Comparison of ENCODE assay signal across 8 cellular contexts in genomic region chr12:26845057-26845666, GRCh38. TPM values are rescaled to one million over a fixed set of nuclear protein-coding genes. Genes with fewer than 3 reads are reported as not detected.
DNase-seq lines count a peak whose midpoint lies in the region; ATAC-seq and TF ChIP-seq lines count a peak whose summit lies in the region.

No MANE protein-coding gene starts in this region.

- CTCF ChIA-PET in activated CD8-positive, alpha-beta T cell treated with anti-CD3 and anti-CD28 coated beads for 36 hours (lab: Charles Lee), result interaction anchor here (1.3 to 4.5 kb wide), 4 partner anchors 12 to 40 kb away, joined by 3 to 25 read pairs (median 10); partner anchors contain the start of gene ITPR2
- CTCF ChIA-PET in activated CD8-positive, alpha-beta T cell treated with anti-CD3 and anti-CD28 coated beads, Interleukin-2, amount 10 ng/mL, durations not matched to agents 7 days and 5 days (lab: Charles Lee), result interaction anchor here (1.5 to 2.1 kb wide), 5 partner anchors 9 to 40 kb away, joined by 3 to 16 read pairs (median 6); partner anchors contain the start of gene ITPR2

- no peak overlapping the region; the same call in 1 of the 2 replicates for H3K4me2 ChIP-seq in OCI-LY1 (ENCODE audit: low read length)
- H3K4me2 ChIP-seq in mesendoderm (ENCODE audit: low read length), result no peak overlapping the region

- H3K79me2 ChIP-seq in OCI-LY1 (ENCODE audit: insufficient read depth, low read length), result no peaks in the 10 kb centered on the region
- H3K79me2 ChIP-seq in mesendoderm (ENCODE audit: control insufficient read depth, insufficient read depth, low read length), result no peaks in the 10 kb centered on the region

- H2BK120ac ChIP-seq in mesendoderm (ENCODE audit: low read depth, low read length), result no peak overlapping the region

- no peak overlapping the region for H2AK5ac ChIP-seq in mesendoderm (ENCODE audit: low read length)

- H3K4me1 ChIP-seq in OCI-LY1 (ENCODE audit: insufficient read depth, low read length, severe bottlenecking), result peaks cover 71% of the 10 kb centered on the region
- no peaks in the 10 kb centered on the region for H3K4me1 ChIP-seq in mesendoderm (ENCODE audit: control insufficient read depth, low read depth, low read length)

- intact Hi-C loops in activated CD8-positive, alpha-beta T cell treated with anti-CD3 and anti-CD28 coated beads for 36 hours (cut with micrococcal nuclease), result no loop called here

- no peak overlapping the region for H3K23ac ChIP-seq in mesendoderm (ENCODE audit: low read length)

- H3K9me3 ChIP-seq in OCI-LY1 (ENCODE audit: low read length), result no peaks in the 10 kb centered on the region
- H3K9me3 ChIP-seq in T-helper 17 cell (ENCODE audit: control insufficient read depth, low read length, poor library complexity, severe bottlenecking), result no peaks in the 10 kb centered on the region

- WGBS in mesendoderm (ENCODE audit: extremely low coverage, insufficient coverage, low lambda C conversion rate), result no CpG with 5 or more reads among the region's 11 CpGs

- H3K9me2 ChIP-seq in OCI-LY1 (ENCODE audit: low read depth, low read length), result no peaks in the 10 kb centered on the region

- H3K36me3 Mint-ChIP-seq in activated CD8-positive, alpha-beta T cell treated with anti-CD3 and anti-CD28 coated beads for 36 hours (ENCODE audit: low read depth), result no peaks in the 10 kb centered on the region
- no peaks in the 10 kb centered on the region for H3K36me3 Mint-ChIP-seq in activated CD8-positive, alpha-beta T cell treated with anti-CD3 and anti-CD28 coated beads, Interleukin-2, amount 10 ng/mL, durations not matched to agents 7 days and 5 days (ENCODE audit: low read depth)
- H3K36me3 Mint-ChIP-seq in T-helper 17 cell (ENCODE audit: low read depth), result no peaks in the 10 kb centered on the region

- peaks cover 11% of the 10 kb centered on the region for H3K4me1 Mint-ChIP-seq in activated CD8-positive, alpha-beta T cell treated with anti-CD3 and anti-CD28 coated beads for 36 hours (ENCODE audit: low read depth)
- peaks cover 8% of the 10 kb centered on the region for H3K4me1 Mint-ChIP-seq in activated CD8-positive, alpha-beta T cell treated with anti-CD3 and anti-CD28 coated beads, Interleukin-2, amount 10 ng/mL, durations not matched to agents 7 days and 5 days (ENCODE audit: low read depth)
- H3K4me1 Mint-ChIP-seq in T-helper 17 cell, result peaks cover 3% of the 10 kb centered on the region

- H3F3A ChIP-seq in OCI-LY1 (ENCODE audit: insufficient read depth, low read length), result 0 out of 2 replicates have a peak, but pooled peaks cover 8% of the 10 kb centered on the region

- H3K27ac Mint-ChIP-seq in activated CD8-positive, alpha-beta T cell treated with anti-CD3 and anti-CD28 coated beads for 36 hours, result no peak overlapping the region
- no peak overlapping the region for H3K27ac Mint-ChIP-seq in activated CD8-positive, alpha-beta T cell treated with anti-CD3 and anti-CD28 coated beads, Interleukin-2, amount 10 ng/mL, durations not matched to agents 7 days and 5 days
- H3K27ac Mint-ChIP-seq in T-helper 17 cell, result no peak overlapping the region

- TF ChIP-seq CTCF in activated CD8-positive, alpha-beta T cell treated with anti-CD3 and anti-CD28 coated beads for 36 hours (IDR thresholded peaks at IDR 0.05), result peak; percentile 64
- peak; percentile 70 for TF ChIP-seq CTCF in OCI-LY1 (IDR thresholded peaks at IDR 0.05; ENCODE audit: low read length)

- H3K27me3 ChIP-seq in OCI-LY1 (ENCODE audit: insufficient read depth, low read length) (no peaks in the 10 kb centered on the region), mesendoderm (ENCODE audit: insufficient read depth, low read length, poor library complexity) (no peaks in the 10 kb centered on the region)

- H3K4ac ChIP-seq in mesendoderm (ENCODE audit: low read depth, low read length), result no peak overlapping the region

- no peaks in the 10 kb centered on the region for H3K79me1 ChIP-seq in mesendoderm (ENCODE audit: low read length)

- POLR2A ChIA-PET in activated CD8-positive, alpha-beta T cell treated with anti-CD3 and anti-CD28 coated beads for 36 hours (lab: Charles Lee), result interaction anchor here (1.8 kb wide), 1 partner anchor 9 kb away, joined by 4 read pairs; no protein-coding TSS in a partner anchor
- POLR2A ChIA-PET in activated CD8-positive, alpha-beta T cell treated with anti-CD3 and anti-CD28 coated beads, Interleukin-2, amount 10 ng/mL, durations not matched to agents 7 days and 5 days (lab: Charles Lee), result interaction anchor here (1.3 kb wide), 1 partner anchor 12 kb away, joined by 8 read pairs; the partner anchor contains the start of gene ITPR2

- H3K56ac ChIP-seq in mesendoderm (ENCODE audit: low read length), result no peak overlapping the region

- H3K36me3 ChIP-seq in OCI-LY1 (ENCODE audit: insufficient read depth, low read length) (no peaks in the 10 kb centered on the region), mesendoderm (ENCODE audit: control insufficient read depth, insufficient read depth, low read length) (no peaks in the 10 kb centered on the region)

- H2AFZ ChIP-seq in OCI-LY1 (ENCODE audit: low read length), result no peak overlapping the region

- H3K27me3 Mint-ChIP-seq in activated CD8-positive, alpha-beta T cell treated with anti-CD3 and anti-CD28 coated beads for 36 hours, result peaks cover 7% of the 10 kb centered on the region
- peaks cover 17% of the 10 kb centered on the region for H3K27me3 Mint-ChIP-seq in activated CD8-positive, alpha-beta T cell treated with anti-CD3 and anti-CD28 coated beads, Interleukin-2, amount 10 ng/mL, durations not matched to agents 7 days and 5 days (ENCODE audit: low read depth)
- peaks cover 11% of the 10 kb centered on the region for H3K27me3 Mint-ChIP-seq in T-helper 17 cell

- H4K5ac ChIP-seq in mesendoderm (ENCODE audit: low read length), result no peak overlapping the region

- no peak overlapping the region for H4K8ac ChIP-seq in mesendoderm (ENCODE audit: low read depth, low read length)

- H4K20me1 ChIP-seq in OCI-LY1 (ENCODE audit: insufficient read depth, low read length), result no peaks in the 10 kb centered on the region

- H2BK5ac ChIP-seq in mesendoderm (ENCODE audit: low read length), result no peak overlapping the region

- no peak for ATAC-seq in activated CD8-positive, alpha-beta T cell treated with anti-CD3 and anti-CD28 coated beads for 36 hours
- no peak for ATAC-seq in activated CD8-positive, alpha-beta T cell treated with anti-CD3 and anti-CD28 coated beads, Interleukin-2, amount 10 ng/mL, durations not matched to agents 7 days and 5 days
- ATAC-seq in T-helper 17 cell, result no peak
- ATAC-seq in GM21390 (IDR thresholded peaks at IDR 0.05; ENCODE audit: unreplicated experiment), result no peak

- H3K4me3 Mint-ChIP-seq in activated CD8-positive, alpha-beta T cell treated with anti-CD3 and anti-CD28 coated beads for 36 hours, result no peak overlapping the region
- no peak overlapping the region for H3K4me3 Mint-ChIP-seq in activated CD8-positive, alpha-beta T cell treated with anti-CD3 and anti-CD28 coated beads, Interleukin-2, amount 10 ng/mL, durations not matched to agents 7 days and 5 days
- H3K4me3 Mint-ChIP-seq in T-helper 17 cell, result no peak overlapping the region

- DNase-seq in activated CD8-positive, alpha-beta T cell treated with anti-CD3 and anti-CD28 coated beads for 36 hours, result peak; percentile 26
- no peak for DNase-seq in activated CD8-positive, alpha-beta T cell treated with anti-CD3 and anti-CD28 coated beads, Interleukin-2, amount 10 ng/mL, durations not matched to agents 7 days and 5 days
- DNase-seq in ecto neural progenitor cell (ENCODE audit: low spot score) (peak; percentile 71), mesendoderm (peak; percentile 57), T-helper 17 cell (no peak), superior temporal gyrus (ENCODE audit: extremely low spot score) (no peak)

- no peak overlapping the region for H2BK15ac ChIP-seq in mesendoderm (replicated peaks; ENCODE audit: low read depth)

- no peak overlapping the region for H3K18ac ChIP-seq in mesendoderm (ENCODE audit: low read length)

- H3K9ac ChIP-seq in OCI-LY1 (ENCODE audit: low read length), result no peak overlapping the region
- H3K9ac ChIP-seq in mesendoderm (ENCODE audit: low read length), result no peak overlapping the region

- H3K4me3 ChIP-seq in OCI-LY1 (ENCODE audit: low read depth, low read length, poor library complexity, severe bottlenecking) (no peak overlapping the region), mesendoderm (ENCODE audit: low read length) (no peak overlapping the region)

- H3K27ac ChIP-seq in OCI-LY1 (ENCODE audit: low read depth, low read length, poor library complexity, severe bottlenecking) (peak overlapping the region; percentile 93), mesendoderm (ENCODE audit: low read depth, low read length) (no peak overlapping the region)

- no peaks in the 10 kb centered on the region for H3K9me3 Mint-ChIP-seq in activated CD8-positive, alpha-beta T cell treated with anti-CD3 and anti-CD28 coated beads for 36 hours
- H3K9me3 Mint-ChIP-seq in activated CD8-positive, alpha-beta T cell treated with anti-CD3 and anti-CD28 coated beads, Interleukin-2, amount 10 ng/mL, durations not matched to agents 7 days and 5 days (ENCODE audit: insufficient read depth), result no peaks in the 10 kb centered on the region

RNA-seq across cellular contexts. Expression of gene ITPR2, which starts 12.2 kb away (rescaled TPM):
- total RNA-seq in activated CD8-positive, alpha-beta T cell treated with anti-CD3 and anti-CD28 coated beads for 36 hours, result 10 to 100 TPM; 38.9 to 41.2 TPM
- 10 to 100 TPM; 33.5 to 34.6 TPM for total RNA-seq in activated CD8-positive, alpha-beta T cell treated with anti-CD3 and anti-CD28 coated beads, Interleukin-2, amount 10 ng/mL, durations not matched to agents 7 days and 5 days
- polyA plus RNA-seq in mesendoderm (2013, experiment 1 of 2), result 4.6 TPM
- polyA plus RNA-seq in mesendoderm (2013, experiment 2 of 2), result 4.7 TPM
- total RNA-seq in T-helper 17 cell, result 10 to 100 TPM; 52.9 to 54.5 TPM

Comparison
In these comparisons a context has a peak if more than half of its experiments do, and no peak if none do; other contexts are left out.
1. DNase-seq: peak in activated CD8-positive, alpha-beta T cell treated with anti-CD3 and anti-CD28 coated beads for 36 hours (single experiment), ecto neural progenitor cell (single experiment) and mesendoderm (single experiment); none in activated CD8-positive, alpha-beta T cell treated with anti-CD3 and anti-CD28 coated beads, Interleukin-2, amount 10 ng/mL, durations not matched to agents 7 days and 5 days (single experiment), T-helper 17 cell (0 of 3) and superior temporal gyrus (single experiment).